In genomic region chr19:11986754-11987153, GRCh38 we compare ENCODE assay signal across 10 cellular contexts. TPM values are rescaled to one million over a fixed set of nuclear protein-coding genes. Genes with fewer than 3 reads are reported as not detected.
A peak's percentile ranks its signal among the peaks of the same experiment; 100 is the strongest.
DNase-seq lines count a peak whose midpoint lies in the region; ATAC-seq and TF ChIP-seq lines count a peak whose summit lies in the region.
"Had no signal": no experiment of that assay in that cellular context is flagged by ENCODE, and none has a peak within 500 bp of the region (broad histone marks: within the 10 kb centered on the region; RNA-seq: fewer than 3 reads in every experiment).

No MANE protein-coding gene starts in this region.

- H3K4me1 Mint-ChIP-seq in CD8-positive, alpha-beta T cell (ENCODE audit: low read depth), result peaks cover 19% of the 10 kb centered on the region
- H3K4me1 Mint-ChIP-seq in WTC11, result peaks cover 29% of the 10 kb centered on the region
- H3K4me1 Mint-ChIP-seq in naive thymus-derived CD8-positive, alpha-beta T cell, result peaks cover 12 to 28% (median 23%) of the 10 kb centered on the region in 4 donors
- H3K4me1 Mint-ChIP-seq in glutamatergic neuron (ENCODE audit: low read depth, unreplicated experiment), result peaks cover 2% of the 10 kb centered on the region

- no CpG with 5 or more reads among the region's 17 CpGs for WGBS in neuronal stem cell (ENCODE audit: extremely low coverage in 2 of 2, insufficient read length in 2 of 2, insufficient replicate concordance in 1 of 2), 2 donors

- no peak overlapping the region for H3K23ac ChIP-seq in neuronal stem cell (ENCODE audit: low read depth, low read length, poor library complexity)

- H4K91ac ChIP-seq in neuronal stem cell (ENCODE audit: low read depth, low read length, poor library complexity), result no peak overlapping the region

- no peak overlapping the region for H2BK15ac ChIP-seq in neuronal stem cell (ENCODE audit: low read length)

- no peak overlapping the region for H3K27ac ChIP-seq in BLaER1 treated with 17β-estradiol and CSF1 and Interleukin-3, amounts not matched to agents 10 nM and 100 nM
- H3K27ac ChIP-seq in CD8-positive, alpha-beta T cell (ENCODE audit: low read depth, low read length), result no peak overlapping the region
- H3K27ac ChIP-seq in neuronal stem cell (replicated peaks; ENCODE audit: low read length), result no peak overlapping the region

- H3K4me3 ChIP-seq in BLaER1 treated with 17β-estradiol and CSF1 and Interleukin-3, amounts not matched to agents 10 nM and 100 nM, result peak overlapping the region in 2 of 10 experiments; percentile 89 to 91; a peak in 2 of 20 replicates
- H3K4me3 ChIP-seq in CD8-positive, alpha-beta T cell (ENCODE audit: low read depth, low read length), result no peak overlapping the region
- no peak overlapping the region for H3K4me3 ChIP-seq in neuronal stem cell (ENCODE audit: low read length in 2 of 2)

- no peak for DNase-seq in CD8-positive, alpha-beta T cell
- DNase-seq in WTC11 (ENCODE audit: low spot score) (no peak), glutamatergic neuron (no peak), neuronal stem cell (ENCODE audit: low spot score) (no peak)
- DNase-seq in naive thymus-derived CD8-positive, alpha-beta T cell, result no peak

- peak overlapping the region in 10 of 11 experiments; percentile 29 to 93 (median 45); a peak in 11 of 22 replicates for H3K4me2 ChIP-seq in BLaER1 treated with 17β-estradiol and CSF1 and Interleukin-3, amounts not matched to agents 10 nM and 100 nM
- H3K4me2 ChIP-seq in neuronal stem cell (ENCODE audit: insufficient read depth, low read length, poor library complexity, severe bottlenecking), result no peak overlapping the region

- H2BK12ac ChIP-seq in neuronal stem cell (ENCODE audit: low read length), result no peak overlapping the region

- no peak overlapping the region for H3K9ac ChIP-seq in BLaER1 treated with 17β-estradiol and CSF1 and Interleukin-3, amounts not matched to agents 10 nM and 100 nM
- H3K9ac ChIP-seq in neuronal stem cell (ENCODE audit: low read depth, low read length, poor library complexity), result no peak overlapping the region

- H3K14ac ChIP-seq in neuronal stem cell (ENCODE audit: low read length), result no peak overlapping the region

- no peak overlapping the region for H3K27ac Mint-ChIP-seq in CD8-positive, alpha-beta T cell
- H3K27ac Mint-ChIP-seq in WTC11 (peak overlapping the region; percentile 53; the same call in 1 of the 2 replicates), glutamatergic neuron (ENCODE audit: unreplicated experiment) (no peak overlapping the region)
- peak overlapping the region in 2 of 10 donors; percentile 83 to 98 for H3K27ac Mint-ChIP-seq in naive thymus-derived CD8-positive, alpha-beta T cell

- H2AFZ ChIP-seq in neuronal stem cell (ENCODE audit: low read length), result no peak overlapping the region

- peaks cover 0 to 40% (median 31%) of the 10 kb centered on the region in 11 experiments; a peak in 13 of 22 replicates for H4K20me1 ChIP-seq in BLaER1 treated with 17β-estradiol and CSF1 and Interleukin-3, amounts not matched to agents 10 nM and 100 nM

- H3K4me1 ChIP-seq in BLaER1 treated with 17β-estradiol and CSF1 and Interleukin-3, amounts not matched to agents 10 nM and 100 nM, result peaks cover 0 to 33% (median 25%) of the 10 kb centered on the region in 10 experiments; a peak in 17 of 20 replicates
- peaks cover 6% of the 10 kb centered on the region for H3K4me1 ChIP-seq in CD8-positive, alpha-beta T cell (ENCODE audit: insufficient read depth, low read length)
- peaks cover 0 to 2% of the 10 kb centered on the region in 2 donors for H3K4me1 ChIP-seq in neuronal stem cell (ENCODE audit: control insufficient read depth in 2 of 2, insufficient read depth in 1 of 2, low read depth in 1 of 2, low read length in 2 of 2)
- H3K4me1 ChIP-seq: testis had no signal

- CTCF ChIA-PET in CD8-positive, alpha-beta T cell (lab: Charles Lee), result interaction anchor here (0.5 to 11.5 kb wide), 7 partner anchors 23 to 581 kb away, joined by 3 to 222 read pairs (median 24); partner anchors contain the start of genes ZNF700 and ZNF763
- CTCF ChIA-PET in WTC11 (lab: Charles Lee), result interaction anchor here (0.7 to 7.1 kb wide), 10 partner anchors 18 to 458 kb away, joined by 3 to 100 read pairs (median 16); partner anchors contain the start of genes ECSIT, ZNF20, ZNF700 and ZNF763

- no peak overlapping the region for H3K18ac ChIP-seq in neuronal stem cell (ENCODE audit: low read length)

- H2BK5ac ChIP-seq in neuronal stem cell (ENCODE audit: low read length), result no peak overlapping the region

- H4K8ac ChIP-seq in neuronal stem cell (ENCODE audit: low read depth, low read length), result no peak overlapping the region

- ATAC-seq in CD8-positive, alpha-beta T cell, result no peak
- ATAC-seq in WTC11 (no peak), HG02973 (IDR thresholded peaks at IDR 0.05; ENCODE audit: unreplicated experiment) (no peak)
- ATAC-seq in naive thymus-derived CD8-positive, alpha-beta T cell, result no peak

- peak overlapping the region; percentile 29 for H3K4me3 Mint-ChIP-seq in CD8-positive, alpha-beta T cell
- H3K4me3 Mint-ChIP-seq in WTC11 (peak overlapping the region; percentile 98; the same call in 1 of the 2 replicates), glutamatergic neuron (ENCODE audit: unreplicated experiment) (no peak overlapping the region)
- H3K4me3 Mint-ChIP-seq in naive thymus-derived CD8-positive, alpha-beta T cell, result peak overlapping the region in 7 of 10 donors; percentile 28 to 100 (median 99)

- peaks cover 19 to 39% (median 26%) of the 10 kb centered on the region in 11 experiments for H3K36me3 ChIP-seq in BLaER1 treated with 17β-estradiol and CSF1 and Interleukin-3, amounts not matched to agents 10 nM and 100 nM
- no peaks in the 10 kb centered on the region for H3K36me3 ChIP-seq in CD8-positive, alpha-beta T cell (ENCODE audit: insufficient read depth, low read length)
- H3K36me3 ChIP-seq in neuronal stem cell (replicated peaks in 1 of 2; ENCODE audit: control insufficient read depth in 2 of 2, insufficient read depth in 2 of 2, low read length in 2 of 2), result peaks cover 6 to 27% of the 10 kb centered on the region in 2 donors
- H3K36me3 ChIP-seq: pancreas had no signal

- intact Hi-C loops in CD8-positive, alpha-beta T cell (cut with DNase I, micrococcal nuclease), result loop anchor here (1.0 to 5.0 kb wide), 4 partner anchors 17 to 248 kb away; partner anchors contain the start of genes ZNF440 (in 1 of the 2), ZNF491 (in 1 of the 2) and ZNF823 (in 1 of the 2)

- peaks cover 16% of the 10 kb centered on the region for H3K36me3 Mint-ChIP-seq in CD8-positive, alpha-beta T cell
- peaks cover 29% of the 10 kb centered on the region for H3K36me3 Mint-ChIP-seq in WTC11
- H3K36me3 Mint-ChIP-seq in naive thymus-derived CD8-positive, alpha-beta T cell, result peaks cover 0 to 5% (median 4%) of the 10 kb centered on the region in 3 donors
- peaks cover 5% of the 10 kb centered on the region for H3K36me3 Mint-ChIP-seq in glutamatergic neuron (ENCODE audit: unreplicated experiment)

- peaks cover 5% of the 10 kb centered on the region for H3K79me1 ChIP-seq in neuronal stem cell (ENCODE audit: low read depth, low read length)

- H3K27me3 Mint-ChIP-seq in CD8-positive, alpha-beta T cell (ENCODE audit: low read depth), result no peaks in the 10 kb centered on the region
- no peaks in the 10 kb centered on the region for H3K27me3 Mint-ChIP-seq in WTC11 (ENCODE audit: low read depth)
- H3K27me3 Mint-ChIP-seq in naive thymus-derived CD8-positive, alpha-beta T cell, result no peaks in the 10 kb centered on the region
- peaks cover 7% of the 10 kb centered on the region for H3K27me3 Mint-ChIP-seq in glutamatergic neuron (ENCODE audit: unreplicated experiment)

- no peak overlapping the region for H2BK120ac ChIP-seq in neuronal stem cell (ENCODE audit: low read depth, low read length)

- no peaks in the 10 kb centered on the region for H3K27me3 ChIP-seq in BLaER1 treated with 17β-estradiol and CSF1 and Interleukin-3, amounts not matched to agents 10 nM and 100 nM
- no peaks in the 10 kb centered on the region for H3K27me3 ChIP-seq in CD8-positive, alpha-beta T cell (ENCODE audit: insufficient read depth, low read length)
- H3K27me3 ChIP-seq in neuronal stem cell (ENCODE audit: control insufficient read depth in 3 of 3, insufficient read depth in 3 of 3, low read depth in 1 of 3, low read length in 3 of 3), result no peaks in the 10 kb centered on the region
- H3K27me3 ChIP-seq: pancreas, testis had no signal

- H3K9me3 ChIP-seq in BLaER1 treated with 17β-estradiol and CSF1 and Interleukin-3, amounts not matched to agents 10 nM and 100 nM (replicated peaks in 1 of 11), result peaks cover 47 to 74% (median 60%) of the 10 kb centered on the region in 11 experiments
- H3K9me3 ChIP-seq in CD8-positive, alpha-beta T cell (ENCODE audit: low read length), result peaks cover under 1% of the 10 kb centered on the region
- H3K9me3 ChIP-seq in neuronal stem cell (replicated peaks in 1 of 2; ENCODE audit: control insufficient read depth in 2 of 2, insufficient read depth in 1 of 2, low read depth in 1 of 2, low read length in 2 of 2), result peaks cover 17 to 40% of the 10 kb centered on the region in 2 donors
- H3K9me3 ChIP-seq: pancreas, testis had no signal

- POLR2A ChIA-PET in CD8-positive, alpha-beta T cell (lab: Charles Lee), result interaction anchor here (1.5 to 3.0 kb wide), 3 partner anchors 22 to 189 kb away, joined by 5 to 26 read pairs (median 22); partner anchors contain the start of genes ZNF700 and ZNF763
- POLR2A ChIA-PET in WTC11 (lab: Charles Lee), result interaction anchor here (0.6 to 2.7 kb wide), 9 partner anchors 22 to 901 kb away, joined by 3 to 18 read pairs (median 5); partner anchors contain the start of genes ZNF20, ZNF700, ZNF763 and ZNF878
- POLR2A ChIA-PET in naive thymus-derived CD8-positive, alpha-beta T cell (lab: Charles Lee), result interaction anchor here (0.6 to 6.7 kb wide), 8 partner anchors 11 to 921 kb away, joined by 3 to 102 read pairs (median 4); partner anchors contain the start of genes ZNF700, ZNF763 and ZNF844

- H3K9me3 Mint-ChIP-seq in CD8-positive, alpha-beta T cell, result no peaks in the 10 kb centered on the region
- H3K9me3 Mint-ChIP-seq in WTC11 (peaks cover 16% of the 10 kb centered on the region), glutamatergic neuron (ENCODE audit: unreplicated experiment) (peaks cover 20% of the 10 kb centered on the region)
- peaks cover 0 to 14% (median 3%) of the 10 kb centered on the region in 9 donors for H3K9me3 Mint-ChIP-seq in naive thymus-derived CD8-positive, alpha-beta T cell

- H2AK5ac ChIP-seq in neuronal stem cell (ENCODE audit: low read depth, low read length), result no peak overlapping the region

- TF ChIP-seq CTCF in CD8-positive, alpha-beta T cell (IDR thresholded peaks at IDR 0.05), result no peak
- TF ChIP-seq CTCF in WTC11 (IDR thresholded peaks at IDR 0.05) (no peak), glutamatergic neuron (IDR thresholded peaks at IDR 0.05; ENCODE audit: partially characterized antibody, unreplicated experiment) (no peak)

- no peak overlapping the region for H3K4ac ChIP-seq in neuronal stem cell (ENCODE audit: low read length)

RNA-seq across cellular contexts. Expression of gene ZNF763, which starts 21.9 kb away (rescaled TPM):
- total RNA-seq in CD8-positive, alpha-beta T cell, result 1 to 10 TPM; 1.5 to 1.8 TPM
- total RNA-seq in WTC11 (2021), result 2.4 to 3.1 TPM (median 2.9 TPM) in 3 replicates
- total RNA-seq in naive thymus-derived CD8-positive, alpha-beta T cell, result 10 to 100 TPM; 11.3 to 15.7 TPM
- 1 to 10 TPM; 1.9 to 3.9 (median 2.6) TPM for polyA plus RNA-seq in naive thymus-derived CD8-positive, alpha-beta T cell
- 10.3 TPM for total RNA-seq in glutamatergic neuron (ENCODE audit: unreplicated experiment)
- polyA plus RNA-seq in neuronal stem cell (2013, experiment 1 of 2), result 2.7 TPM
- polyA plus RNA-seq in neuronal stem cell (2013, experiment 2 of 2), result 2.6 TPM
- total RNA-seq: astrocyte had no signal

RNA-seq across cellular contexts. Expression of gene ZNF433, which starts 48.7 kb away (rescaled TPM):
- total RNA-seq in CD8-positive, alpha-beta T cell, result 1 to 10 TPM; 1.0 to 2.1 TPM
- 2.9 TPM in 3 replicates for total RNA-seq in WTC11 (2021)
- total RNA-seq in naive thymus-derived CD8-positive, alpha-beta T cell, result 1 to 10 TPM; 3.5 to 4.4 TPM
- 1 to 10 TPM; 2.3 to 7.5 (median 3.0) TPM for polyA plus RNA-seq in naive thymus-derived CD8-positive, alpha-beta T cell
- total RNA-seq in glutamatergic neuron (ENCODE audit: unreplicated experiment), result 4.5 TPM
- 2.8 TPM for polyA plus RNA-seq in neuronal stem cell (2013, experiment 1 of 2)
- polyA plus RNA-seq in neuronal stem cell (2013, experiment 2 of 2), result 3.0 TPM
- total RNA-seq: astrocyte had no signal
